ENCODE assay signal across 9 cellular contexts in the genomic region with DNA sequence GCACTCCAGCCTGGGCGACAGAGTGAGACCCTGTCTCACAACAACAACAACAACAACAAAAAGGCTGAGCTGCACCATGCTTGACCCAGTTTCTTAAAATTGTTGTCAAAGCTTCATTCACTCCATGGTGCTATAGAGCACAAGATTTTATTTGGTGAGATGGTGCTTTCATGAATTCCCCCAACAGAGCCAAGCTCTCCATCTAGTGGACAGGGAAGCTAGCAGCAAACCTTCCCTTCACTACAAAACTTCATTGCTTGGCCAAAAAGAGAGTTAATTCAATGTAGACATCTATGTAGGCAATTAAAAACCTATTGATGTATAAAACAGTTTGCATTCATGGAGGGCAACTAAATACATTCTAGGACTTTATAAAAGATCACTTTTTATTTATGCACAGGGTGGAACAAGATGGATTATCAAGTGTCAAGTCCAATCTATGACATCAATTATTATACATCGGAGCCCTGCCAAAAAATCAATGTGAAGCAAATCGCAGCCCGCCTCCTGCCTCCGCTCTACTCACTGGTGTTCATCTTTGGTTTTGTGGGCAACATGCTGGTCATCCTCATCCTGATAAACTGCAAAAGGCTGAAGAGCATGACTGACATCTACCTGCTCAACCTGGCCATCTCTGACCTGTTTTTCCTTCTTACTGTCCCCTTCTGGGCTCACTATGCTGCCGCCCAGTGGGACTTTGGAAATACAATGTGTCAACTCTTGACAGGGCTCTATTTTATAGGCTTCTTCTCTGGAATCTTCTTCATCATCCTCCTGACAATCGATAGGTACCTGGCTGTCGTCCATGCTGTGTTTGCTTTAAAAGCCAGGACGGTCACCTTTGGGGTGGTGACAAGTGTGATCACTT. TPM values are rescaled to one million over a fixed set of nuclear protein-coding genes. Genes with fewer than 3 reads are reported as not detected.
DNase-seq lines count a peak whose midpoint lies in the region; ATAC-seq and TF ChIP-seq lines count a peak whose summit lies in the region.
"Had no signal": no experiment of that assay in that cellular context is flagged by ENCODE, and none has a peak within 500 bp of the region (broad histone marks: within the 10 kb centered on the region; RNA-seq: fewer than 3 reads in every experiment).

No MANE protein-coding gene starts in this region.

- BruUV-seq in Calu3 (replicated peaks; lab: Mats Ljungman, UMichigan): no TSS peak

- no peaks in the 10 kb centered on the region for H3K9me3 ChIP-seq in liver (ENCODE audit: control insufficient read depth in 4 of 4, low read length in 3 of 4)
- H3K9me3 ChIP-seq in thyroid gland: no peaks in the 10 kb centered on the region

- TF ChIP-seq POLR2A in thyroid gland (IDR thresholded peaks at IDR 0.05): no peak

- DNase-seq in Calu3: peak; percentile 23
- peak; percentile 32 for DNase-seq in HT1080 (ENCODE audit: low read depth)
- DNase-seq in activated CD8-positive, alpha-beta T cell treated with anti-CD3 and anti-CD28 coated beads, Interleukin-2, amount 10 ng/mL, durations not matched to agents 7 days and 5 days: peak; percentile 68
- no peak for DNase-seq in thyroid gland
- DNase-seq in DMS153 treated with DMSO at 0.1 percent for 48 hours (lab: John Stamatoyannopoulos, UW; ENCODE audit: unreplicated experiment): no peak
- DNase-seq: left cardiac atrium had no signal

- peak; percentile 60 to 72 for TF ChIP-seq RAD21 in liver (IDR thresholded peaks at IDR 0.05)

- peaks cover 82% of the 10 kb centered on the region for H3K27me3 Mint-ChIP-seq in Calu3 (ENCODE audit: unreplicated experiment)
- H3K27me3 Mint-ChIP-seq in activated CD8-positive, alpha-beta T cell treated with anti-CD3 and anti-CD28 coated beads, Interleukin-2, amount 10 ng/mL, durations not matched to agents 7 days and 5 days (ENCODE audit: low read depth): no peaks in the 10 kb centered on the region

- TF ChIP-seq CTCF in Calu3 (IDR thresholded peaks at IDR 0.05; ENCODE audit: unreplicated experiment): peak; percentile 43
- no peak for TF ChIP-seq CTCF in liver (IDR thresholded peaks at IDR 0.05; ENCODE audit: low read depth, low read length, missing input control)
- peak in 2 of 6 experiments; percentile 23 to 31 for TF ChIP-seq CTCF in thyroid gland (IDR thresholded peaks at IDR 0.05)

- H3K27me3 ChIP-seq in liver (ENCODE audit: control insufficient read depth in 4 of 4, insufficient read depth in 4 of 4, low read length in 3 of 4) (peaks cover 0 to 6% (median 0%) of the 10 kb centered on the region in 4 donors), thyroid gland (no peaks in the 10 kb centered on the region)

- peaks cover 8% of the 10 kb centered on the region for H3K4me1 Mint-ChIP-seq in Calu3 (ENCODE audit: low read depth, unreplicated experiment)
- H3K4me1 Mint-ChIP-seq in activated CD8-positive, alpha-beta T cell treated with anti-CD3 and anti-CD28 coated beads, Interleukin-2, amount 10 ng/mL, durations not matched to agents 7 days and 5 days (ENCODE audit: low read depth): peaks cover 92% of the 10 kb centered on the region

- ATAC-seq in activated CD8-positive, alpha-beta T cell treated with anti-CD3 and anti-CD28 coated beads, Interleukin-2, amount 10 ng/mL, durations not matched to agents 7 days and 5 days: peak; percentile 33
- ATAC-seq in HG03139 (IDR thresholded peaks at IDR 0.05; ENCODE audit: unreplicated experiment) (no peak), HG03442 (IDR thresholded peaks at IDR 0.05; ENCODE audit: unreplicated experiment) (no peak)

- H3K36me3 ChIP-seq in liver (ENCODE audit: control insufficient read depth in 4 of 4, insufficient read depth in 3 of 4, low read depth in 1 of 4, low read length in 3 of 4) (no peaks in the 10 kb centered on the region), thyroid gland (no peaks in the 10 kb centered on the region)

- no peaks in the 10 kb centered on the region for H3K9me3 Mint-ChIP-seq in Calu3 (ENCODE audit: low read depth, unreplicated experiment)
- no peaks in the 10 kb centered on the region for H3K9me3 Mint-ChIP-seq in activated CD8-positive, alpha-beta T cell treated with anti-CD3 and anti-CD28 coated beads, Interleukin-2, amount 10 ng/mL, durations not matched to agents 7 days and 5 days (ENCODE audit: insufficient read depth)

- H3K9ac ChIP-seq in liver (ENCODE audit: low read depth in 1 of 2, low read length in 2 of 2): no peak overlapping the region

- CTCF ChIA-PET in Calu3 (lab: Charles Lee): interaction anchor here (0.8 to 1.1 kb wide), 4 partner anchors 96 to 434 kb away, joined by 4 to 5 read pairs (median 4); partner anchors contain the start of gene CCR1
- CTCF ChIA-PET in activated CD8-positive, alpha-beta T cell treated with anti-CD3 and anti-CD28 coated beads, Interleukin-2, amount 10 ng/mL, durations not matched to agents 7 days and 5 days (lab: Charles Lee): interaction anchor here (0.8 to 13.5 kb wide), 45 partner anchors 8 to 612 kb away, joined by 3 to 371 read pairs (median 5); partner anchors contain the start of genes CCR1, CCR2, CCR5AS and CCRL2

- WGBS in liver: 72% methylated on average over 9 of the region's 9 CpGs
- 83 to 85% methylated on average over 9 of the region's 9 CpGs for WGBS in thyroid gland, 2 donors

- no peak overlapping the region for H3K27ac Mint-ChIP-seq in Calu3 (ENCODE audit: unreplicated experiment)
- peak overlapping the region; percentile 73 for H3K27ac Mint-ChIP-seq in activated CD8-positive, alpha-beta T cell treated with anti-CD3 and anti-CD28 coated beads, Interleukin-2, amount 10 ng/mL, durations not matched to agents 7 days and 5 days

- POLR2A ChIA-PET in activated CD8-positive, alpha-beta T cell treated with anti-CD3 and anti-CD28 coated beads, Interleukin-2, amount 10 ng/mL, durations not matched to agents 7 days and 5 days (lab: Charles Lee): interaction anchor here (0.7 to 6.0 kb wide), 11 partner anchors 19 to 287 kb away, joined by 3 to 63 read pairs (median 4); partner anchors contain the start of gene CCR1

- no peak overlapping the region for H3K4me3 ChIP-seq in liver (ENCODE audit: low read depth in 1 of 3, low read length in 3 of 3)
- H3K4me3 ChIP-seq in thyroid gland (replicated peaks in 1 of 3): no peak overlapping the region

- H3K36me3 Mint-ChIP-seq in Calu3 (ENCODE audit: insufficient read depth, unreplicated experiment): no peaks in the 10 kb centered on the region
- peaks cover 54% of the 10 kb centered on the region for H3K36me3 Mint-ChIP-seq in activated CD8-positive, alpha-beta T cell treated with anti-CD3 and anti-CD28 coated beads, Interleukin-2, amount 10 ng/mL, durations not matched to agents 7 days and 5 days (ENCODE audit: low read depth)

- H3K4me1 ChIP-seq in liver (ENCODE audit: control insufficient read depth in 4 of 4, insufficient read depth in 4 of 4, low read length in 3 of 4) (peaks cover 0 to 2% (median 0%) of the 10 kb centered on the region in 4 donors), thyroid gland (no peaks in the 10 kb centered on the region)

- H3K27ac ChIP-seq in liver (ENCODE audit: low read depth in 1 of 2, low read length in 2 of 2): no peak overlapping the region
- H3K27ac ChIP-seq in thyroid gland: no peak overlapping the region

- H3K4me3 Mint-ChIP-seq in Calu3 (ENCODE audit: low read depth, unreplicated experiment): no peak overlapping the region
- peak overlapping the region; percentile 77 for H3K4me3 Mint-ChIP-seq in activated CD8-positive, alpha-beta T cell treated with anti-CD3 and anti-CD28 coated beads, Interleukin-2, amount 10 ng/mL, durations not matched to agents 7 days and 5 days

- intact Hi-C loops in Calu3 (cut with micrococcal nuclease; ENCODE audit: unreplicated experiment): loop anchor here (2.0 to 10.0 kb wide), 3 partner anchors 98 to 434 kb away; no protein-coding TSS in a partner anchor
- intact Hi-C loops in thyroid gland (cut with DNase I): no loop called here

TF ChIP-seq in liver, 16 proteins besides CTCF, POLR2A, EP300 and RAD21 (continues in another document):
- no peak for TF ChIP-seq RXRA (IDR thresholded peaks at IDR 0.05)

RNA-seq across cellular contexts. Expression of gene CCR5, which starts 2.0 kb away (rescaled TPM):
- total RNA-seq in Calu3 (2022) (not detected in 2 replicates), liver (under 1 TPM; 0.23 to 0.75 TPM), thyroid gland (under 1 TPM in 3 of 4 donors, not detected in 1; 0.40 to 0.56 (median 0.49) TPM)
- not detected in 2 replicates for total RNA-seq in HT1080 (2014; rRNA removed; shearing (Covaris generic))
- not detected in 2 replicates for polyA plus RNA-seq in HT1080 (2015; cell fraction: cytosol; rRNA removed)
- polyA plus RNA-seq in HT1080 (2015; cell fraction: nucleus; rRNA removed): not detected in 2 replicates
- 10 to 100 TPM; 38.4 to 38.8 TPM for total RNA-seq in activated CD8-positive, alpha-beta T cell treated with anti-CD3 and anti-CD28 coated beads, Interleukin-2, amount 10 ng/mL, durations not matched to agents 7 days and 5 days
- under 1 TPM; 0.06 to 0.51 TPM for polyA plus RNA-seq in liver

RNA-seq across cellular contexts. Expression of gene CCR2, which starts 18.8 kb away (rescaled TPM):
- not detected in 2 replicates for total RNA-seq in Calu3 (2022)
- total RNA-seq in HT1080 (2014; rRNA removed; shearing (Covaris generic)): not detected in 2 replicates
- polyA plus RNA-seq in HT1080 (2015; cell fraction: cytosol; rRNA removed): not detected in 2 replicates
- polyA plus RNA-seq in HT1080 (2015; cell fraction: nucleus; rRNA removed): not detected in 2 replicates
- 10 to 100 TPM; 70.8 to 70.9 TPM for total RNA-seq in activated CD8-positive, alpha-beta T cell treated with anti-CD3 and anti-CD28 coated beads, Interleukin-2, amount 10 ng/mL, durations not matched to agents 7 days and 5 days
- total RNA-seq in liver: 1 to 10 TPM; 3.3 to 3.4 TPM
- 1 to 10 TPM in 1 of 2 donors, under 1 TPM in 1; 0.68 to 1.5 TPM for polyA plus RNA-seq in liver
- total RNA-seq in thyroid gland: 1 to 10 TPM in 3 of 4 donors, under 1 TPM in 1; 0.89 to 4.4 (median 1.8) TPM

RNA-seq across cellular contexts. Expression of gene CCRL2, which starts 34.3 kb away (rescaled TPM):
- total RNA-seq in Calu3 (2022): 0.54 TPM in 1 of 2 replicates, not detected in the other
- total RNA-seq in HT1080 (2014; rRNA removed; shearing (Covaris generic)): 2.6 and 3.7 TPM in 2 replicates
- polyA plus RNA-seq in HT1080 (2015; cell fraction: cytosol; rRNA removed): 1.9 and 2.6 TPM in 2 replicates
- 4.2 and 5.2 TPM in 2 replicates for polyA plus RNA-seq in HT1080 (2015; cell fraction: nucleus; rRNA removed)
- total RNA-seq in activated CD8-positive, alpha-beta T cell treated with anti-CD3 and anti-CD28 coated beads, Interleukin-2, amount 10 ng/mL, durations not matched to agents 7 days and 5 days: 10 to 100 TPM; 10.1 to 11.2 TPM
- 1 to 10 TPM; 1.0 to 9.0 TPM for total RNA-seq in liver
- under 1 TPM; 0.51 to 0.62 TPM for polyA plus RNA-seq in liver
- total RNA-seq in thyroid gland: 1 to 10 TPM in 1 of 4 donors, under 1 TPM in 3; 0.33 to 1.5 (median 0.81) TPM

Comparison
In these comparisons a context has a peak if more than half of its experiments do, and no peak if none do; other contexts are left out.
1. DNase-seq: peak in Calu3 (single experiment), HT1080 (single experiment) and activated CD8-positive, alpha-beta T cell treated with anti-CD3 and anti-CD28 coated beads, Interleukin-2, amount 10 ng/mL, durations not matched to agents 7 days and 5 days (single experiment); none in thyroid gland (0 of 2) and DMS153 treated with DMSO at 0.1 percent for 48 hours (single experiment).
2. RNA of gene CCR5, which starts 2.0 kb away (total RNA-seq): 38.4 to 38.8 TPM in activated CD8-positive, alpha-beta T cell treated with anti-CD3 and anti-CD28 coated beads, Interleukin-2, amount 10 ng/mL, durations not matched to agents 7 days and 5 days; 0.23 to 0.75 TPM in liver, 0.40 to 0.56 TPM in thyroid gland, not detected in Calu3 and not detected in HT1080; every median in the first group is over 10 times any median in the second.
3. RNA of gene CCR2, which starts 18.8 kb away (total RNA-seq): 70.8 to 70.9 TPM in activated CD8-positive, alpha-beta T cell treated with anti-CD3 and anti-CD28 coated beads, Interleukin-2, amount 10 ng/mL, durations not matched to agents 7 days and 5 days; 3.3 to 3.4 TPM in liver, 0.89 to 4.4 TPM in thyroid gland, not detected in Calu3 and not detected in HT1080; every median in the first group is over 10 times any median in the second.